In the genomic region with DNA sequence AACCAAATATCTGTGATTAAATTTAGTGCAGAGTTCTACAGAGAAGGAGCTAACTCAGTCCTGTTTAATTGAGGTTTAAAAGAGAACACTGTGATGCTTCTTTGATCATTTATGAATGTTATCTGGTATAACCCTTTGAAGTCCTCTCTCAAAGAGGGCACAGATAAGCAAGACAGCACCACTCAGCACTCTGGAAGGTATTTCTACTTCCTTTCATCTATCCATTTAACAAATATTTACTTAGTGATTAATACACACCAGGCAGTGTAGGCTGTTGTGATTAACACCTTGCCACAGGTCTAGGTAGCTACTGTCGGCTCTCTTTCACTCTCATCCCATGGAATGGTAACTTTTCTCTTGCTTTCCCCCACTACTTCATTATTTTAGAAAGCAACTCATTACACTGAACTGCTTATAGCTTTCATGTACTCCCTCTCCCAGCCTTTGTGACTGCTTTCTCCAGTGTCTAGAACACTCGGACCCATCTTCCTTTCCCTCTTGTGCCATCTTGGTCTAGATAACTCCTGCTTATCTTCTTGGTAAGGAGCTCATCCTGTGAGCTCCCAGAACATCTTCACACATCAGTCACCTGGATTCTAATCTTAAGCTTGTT, we compare ENCODE assay signal across 1 cellular context.
A peak's percentile ranks its signal among the peaks of the same experiment; 100 is the strongest.
TF ChIP-seq lines count a peak whose summit lies in the region.

No MANE protein-coding gene starts in this region.

TF ChIP-seq in HepG2, 621 proteins besides CTCF, POLR2A, EP300 and RAD21 (continued from another document and continues in another):
- TF ChIP-seq, protein P1, sequence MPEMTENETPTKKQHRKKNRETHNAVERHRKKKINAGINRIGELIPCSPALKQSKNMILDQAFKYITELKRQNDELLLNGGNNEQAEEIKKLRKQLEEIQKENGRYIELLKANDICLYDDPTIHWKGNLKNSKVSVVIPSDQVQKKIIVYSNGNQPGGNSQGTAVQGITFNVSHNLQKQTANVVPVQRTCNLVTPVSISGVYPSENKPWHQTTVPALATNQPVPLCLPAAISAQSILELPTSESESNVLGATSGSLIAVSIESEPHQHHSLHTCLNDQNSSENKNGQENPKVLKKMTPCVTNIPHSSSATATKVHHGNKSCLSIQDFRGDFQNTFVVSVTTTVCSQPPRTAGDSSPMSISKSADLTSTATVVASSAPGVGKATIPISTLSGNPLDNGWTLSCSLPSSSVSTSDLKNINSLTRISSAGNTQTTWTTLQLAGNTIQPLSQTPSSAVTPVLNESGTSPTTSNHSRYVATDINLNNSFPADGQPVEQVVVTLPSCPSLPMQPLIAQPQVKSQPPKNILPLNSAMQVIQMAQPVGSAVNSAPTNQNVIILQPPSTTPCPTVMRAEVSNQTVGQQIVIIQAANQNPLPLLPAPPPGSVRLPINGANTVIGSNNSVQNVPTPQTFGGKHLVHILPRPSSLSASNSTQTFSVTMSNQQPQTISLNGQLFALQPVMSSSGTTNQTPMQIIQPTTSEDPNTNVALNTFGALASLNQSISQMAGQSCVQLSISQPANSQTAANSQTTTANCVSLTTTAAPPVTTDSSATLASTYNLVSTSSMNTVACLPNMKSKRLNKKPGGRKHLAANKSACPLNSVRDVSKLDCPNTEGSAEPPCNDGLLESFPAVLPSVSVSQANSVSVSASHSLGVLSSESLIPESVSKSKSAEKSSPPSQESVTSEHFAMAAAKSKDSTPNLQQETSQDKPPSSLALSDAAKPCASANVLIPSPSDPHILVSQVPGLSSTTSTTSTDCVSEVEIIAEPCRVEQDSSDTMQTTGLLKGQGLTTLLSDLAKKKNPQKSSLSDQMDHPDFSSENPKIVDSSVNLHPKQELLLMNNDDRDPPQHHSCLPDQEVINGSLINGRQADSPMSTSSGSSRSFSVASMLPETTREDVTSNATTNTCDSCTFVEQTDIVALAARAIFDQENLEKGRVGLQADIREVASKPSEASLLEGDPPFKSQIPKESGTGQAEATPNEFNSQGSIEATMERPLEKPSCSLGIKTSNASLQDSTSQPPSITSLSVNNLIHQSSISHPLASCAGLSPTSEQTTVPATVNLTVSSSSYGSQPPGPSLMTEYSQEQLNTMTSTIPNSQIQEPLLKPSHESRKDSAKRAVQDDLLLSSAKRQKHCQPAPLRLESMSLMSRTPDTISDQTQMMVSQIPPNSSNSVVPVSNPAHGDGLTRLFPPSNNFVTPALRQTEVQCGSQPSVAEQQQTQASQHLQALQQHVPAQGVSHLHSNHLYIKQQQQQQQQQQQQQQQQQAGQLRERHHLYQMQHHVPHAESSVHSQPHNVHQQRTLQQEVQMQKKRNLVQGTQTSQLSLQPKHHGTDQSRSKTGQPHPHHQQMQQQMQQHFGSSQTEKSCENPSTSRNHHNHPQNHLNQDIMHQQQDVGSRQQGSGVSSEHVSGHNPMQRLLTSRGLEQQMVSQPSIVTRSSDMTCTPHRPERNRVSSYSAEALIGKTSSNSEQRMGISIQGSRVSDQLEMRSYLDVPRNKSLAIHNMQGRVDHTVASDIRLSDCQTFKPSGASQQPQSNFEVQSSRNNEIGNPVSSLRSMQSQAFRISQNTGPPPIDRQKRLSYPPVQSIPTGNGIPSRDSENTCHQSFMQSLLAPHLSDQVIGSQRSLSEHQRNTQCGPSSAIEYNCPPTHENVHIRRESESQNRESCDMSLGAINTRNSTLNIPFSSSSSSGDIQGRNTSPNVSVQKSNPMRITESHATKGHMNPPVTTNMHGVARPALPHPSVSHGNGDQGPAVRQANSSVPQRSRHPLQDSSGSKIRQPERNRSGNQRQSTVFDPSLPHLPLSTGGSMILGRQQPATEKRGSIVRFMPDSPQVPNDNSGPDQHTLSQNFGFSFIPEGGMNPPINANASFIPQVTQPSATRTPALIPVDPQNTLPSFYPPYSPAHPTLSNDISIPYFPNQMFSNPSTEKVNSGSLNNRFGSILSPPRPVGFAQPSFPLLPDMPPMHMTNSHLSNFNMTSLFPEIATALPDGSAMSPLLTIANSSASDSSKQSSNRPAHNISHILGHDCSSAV (CRISPR knock-in tag; IDR thresholded peaks at IDR 0.05; ENCODE audit: borderline replicate concordance) = no peak
- TF ChIP-seq TOPORS (CRISPR knock-in tag; IDR thresholded peaks at IDR 0.05) (0 out of 2 replicates have a peak, but pooled peaks have one; percentile 24), ZBTB38 (CRISPR knock-in tag; IDR thresholded peaks at IDR 0.05) (no peak), PHF5A (CRISPR knock-in tag; IDR thresholded peaks at IDR 0.05; ENCODE audit: low read depth, unreplicated experiment) (peak; percentile 31), LCORL (IDR thresholded peaks at IDR 0.05) (no peak), LCORL (CRISPR knock-in tag; IDR thresholded peaks at IDR 0.05) (0 out of 2 replicates have a peak, but pooled peaks have one; percentile 17), ZNF367 (CRISPR knock-in tag; IDR thresholded peaks at IDR 0.05; ENCODE audit: borderline replicate concordance) (no peak), REL (CRISPR knock-in tag; conservative IDR thresholded peaks at IDR 0.05) (no peak), IRF2 (CRISPR knock-in tag; IDR thresholded peaks at IDR 0.05) (peak; percentile 80), ZNF354B (CRISPR knock-in tag; IDR thresholded peaks at IDR 0.05) (no peak), FOXJ3 (CRISPR knock-in tag; IDR thresholded peaks at IDR 0.05; ENCODE audit: borderline replicate concordance) (peak; percentile 96), BRCA1 (CRISPR knock-in tag; IDR thresholded peaks at IDR 0.05) (no peak), MTF1 (CRISPR knock-in tag; IDR thresholded peaks at IDR 0.05) (no peak), ZNF589 (CRISPR knock-in tag; conservative IDR thresholded peaks at IDR 0.05) (no peak), ZBTB14 (CRISPR knock-in tag; IDR thresholded peaks at IDR 0.05) (no peak), TERF1 (CRISPR knock-in tag; IDR thresholded peaks at IDR 0.05) (no peak), CREB1 (IDR thresholded peaks at IDR 0.05) (no peak), CREB1 (CRISPR knock-in tag; IDR thresholded peaks at IDR 0.05) (peak; percentile 73), ZNF740 (CRISPR knock-in tag; IDR thresholded peaks at IDR 0.05) (no peak), MAFK (conservative IDR thresholded peaks at IDR 0.05 in 1 of 2, IDR thresholded peaks at IDR 0.05 in 1 of 2; ENCODE audit: low read length in 2 of 2) (peak; percentile 52 to 60; a peak in 3 of 4 replicates), NFE2L1 (CRISPR knock-in tag; IDR thresholded peaks at IDR 0.05; ENCODE audit: borderline replicate concordance) (no peak), LRRFIP1 (CRISPR knock-in tag; conservative IDR thresholded peaks at IDR 0.05) (no peak), ATM (IDR thresholded peaks at IDR 0.05; ENCODE audit: borderline replicate concordance) (no peak), ZNF253 (CRISPR knock-in tag; IDR thresholded peaks at IDR 0.05; ENCODE audit: borderline replicate concordance) (no peak), FOXC1 (CRISPR knock-in tag; IDR thresholded peaks at IDR 0.05; ENCODE audit: borderline replicate concordance) (no peak), ZFP82 (CRISPR knock-in tag; IDR thresholded peaks at IDR 0.05; ENCODE audit: borderline replicate concordance) (no peak), ZNF10 (CRISPR knock-in tag; IDR thresholded peaks at IDR 0.05; ENCODE audit: borderline replicate concordance, low read depth) (no peak), NKX3-1 (CRISPR knock-in tag; IDR thresholded peaks at IDR 0.05) (peak; percentile 72; the same call in 1 of the 2 replicates), ZNF547 (CRISPR knock-in tag; IDR thresholded peaks at IDR 0.05) (no peak), ZFP36 (IDR thresholded peaks at IDR 0.05; ENCODE audit: borderline replicate concordance, low read depth, low read length, partially characterized antibody) (no peak), ZNF572 (CRISPR knock-in tag; IDR thresholded peaks at IDR 0.05) (no peak), CSRNP2 (CRISPR knock-in tag; conservative IDR thresholded peaks at IDR 0.05; ENCODE audit: low read depth) (no peak), RELA (CRISPR knock-in tag; IDR thresholded peaks at IDR 0.05) (no peak), TOE1 (CRISPR knock-in tag; IDR thresholded peaks at IDR 0.05) (0 out of 2 replicates have a peak, but pooled peaks have one; percentile 33), CHCHD3 (CRISPR knock-in tag; IDR thresholded peaks at IDR 0.05) (no peak)
- TF ChIP-seq, protein P2, sequence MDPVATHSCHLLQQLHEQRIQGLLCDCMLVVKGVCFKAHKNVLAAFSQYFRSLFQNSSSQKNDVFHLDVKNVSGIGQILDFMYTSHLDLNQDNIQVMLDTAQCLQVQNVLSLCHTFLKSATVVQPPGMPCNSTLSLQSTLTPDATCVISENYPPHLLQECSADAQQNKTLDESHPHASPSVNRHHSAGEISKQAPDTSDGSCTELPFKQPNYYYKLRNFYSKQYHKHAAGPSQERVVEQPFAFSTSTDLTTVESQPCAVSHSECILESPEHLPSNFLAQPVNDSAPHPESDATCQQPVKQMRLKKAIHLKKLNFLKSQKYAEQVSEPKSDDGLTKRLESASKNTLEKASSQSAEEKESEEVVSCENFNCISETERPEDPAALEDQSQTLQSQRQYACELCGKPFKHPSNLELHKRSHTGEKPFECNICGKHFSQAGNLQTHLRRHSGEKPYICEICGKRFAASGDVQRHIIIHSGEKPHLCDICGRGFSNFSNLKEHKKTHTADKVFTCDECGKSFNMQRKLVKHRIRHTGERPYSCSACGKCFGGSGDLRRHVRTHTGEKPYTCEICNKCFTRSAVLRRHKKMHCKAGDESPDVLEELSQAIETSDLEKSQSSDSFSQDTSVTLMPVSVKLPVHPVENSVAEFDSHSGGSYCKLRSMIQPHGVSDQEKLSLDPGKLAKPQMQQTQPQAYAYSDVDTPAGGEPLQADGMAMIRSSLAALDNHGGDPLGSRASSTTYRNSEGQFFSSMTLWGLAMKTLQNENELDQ (CRISPR knock-in tag; IDR thresholded peaks at IDR 0.05; ENCODE audit: borderline replicate concordance) = no peak
- TF ChIP-seq, protein P3, sequence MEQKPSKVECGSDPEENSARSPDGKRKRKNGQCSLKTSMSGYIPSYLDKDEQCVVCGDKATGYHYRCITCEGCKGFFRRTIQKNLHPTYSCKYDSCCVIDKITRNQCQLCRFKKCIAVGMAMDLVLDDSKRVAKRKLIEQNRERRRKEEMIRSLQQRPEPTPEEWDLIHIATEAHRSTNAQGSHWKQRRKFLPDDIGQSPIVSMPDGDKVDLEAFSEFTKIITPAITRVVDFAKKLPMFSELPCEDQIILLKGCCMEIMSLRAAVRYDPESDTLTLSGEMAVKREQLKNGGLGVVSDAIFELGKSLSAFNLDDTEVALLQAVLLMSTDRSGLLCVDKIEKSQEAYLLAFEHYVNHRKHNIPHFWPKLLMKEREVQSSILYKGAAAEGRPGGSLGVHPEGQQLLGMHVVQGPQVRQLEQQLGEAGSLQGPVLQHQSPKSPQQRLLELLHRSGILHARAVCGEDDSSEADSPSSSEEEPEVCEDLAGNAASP (CRISPR knock-in tag; IDR thresholded peaks at IDR 0.05; ENCODE audit: borderline replicate concordance) = peak; percentile 62; the same call in 1 of the 2 replicates
- TF ChIP-seq, protein P4, sequence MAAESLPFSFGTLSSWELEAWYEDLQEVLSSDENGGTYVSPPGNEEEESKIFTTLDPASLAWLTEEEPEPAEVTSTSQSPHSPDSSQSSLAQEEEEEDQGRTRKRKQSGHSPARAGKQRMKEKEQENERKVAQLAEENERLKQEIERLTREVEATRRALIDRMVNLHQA (CRISPR knock-in tag; IDR thresholded peaks at IDR 0.05) = no peak
